Comparison of ENCODE assay signal across 13 cellular contexts in the genomic region with DNA sequence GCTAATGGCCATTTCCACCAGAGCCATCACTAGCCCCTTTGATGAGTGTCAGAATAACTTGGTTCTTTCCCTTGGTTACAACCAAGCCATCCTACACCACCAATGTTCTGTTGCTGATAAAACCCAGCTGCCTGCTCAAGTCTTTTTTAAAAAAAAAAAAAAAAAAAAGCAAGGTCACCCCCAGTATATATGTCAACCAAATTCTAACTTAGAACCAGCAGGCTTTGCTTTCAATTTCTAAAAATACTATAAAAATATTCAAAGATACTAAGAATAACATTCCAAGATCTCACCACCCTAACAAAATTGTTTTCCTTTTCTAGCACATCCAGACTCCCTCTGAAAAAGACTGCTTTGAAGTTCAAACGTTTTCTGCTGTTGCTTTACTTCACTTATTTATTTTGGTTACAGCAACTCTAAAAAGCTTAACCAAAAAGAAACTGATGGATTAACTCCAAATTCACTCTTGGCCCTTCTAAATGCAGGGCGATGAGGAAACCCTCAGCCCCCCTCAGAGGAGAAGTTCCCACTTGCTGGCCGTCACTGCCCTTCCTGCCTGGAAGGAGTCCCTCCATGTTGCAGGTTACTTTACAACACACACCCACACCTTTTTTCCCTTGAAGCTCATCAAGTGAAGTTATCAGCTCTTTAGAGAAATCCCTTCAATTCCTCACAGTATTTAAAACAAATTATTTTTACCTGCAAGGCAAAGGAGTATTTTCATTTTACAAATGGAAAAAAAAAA. TPM values are rescaled to one million over a fixed set of nuclear protein-coding genes. Genes with fewer than 3 reads are reported as not detected.
DNase-seq lines count a peak whose midpoint lies in the region; FAIRE-seq and TF ChIP-seq lines count a peak whose summit lies in the region.
"Had no signal": no experiment of that assay in that cellular context is flagged by ENCODE, and none has a peak within 500 bp of the region (broad histone marks: within the 10 kb centered on the region; RNA-seq: fewer than 3 reads in every experiment).

No MANE protein-coding gene starts in this region.

- peak overlapping the region; percentile 0 for H3K4me3 ChIP-seq in ovary

- 1% methylated on average over 3 of the region's 3 CpGs for WGBS in ovary, 3 donors

- H3K27ac ChIP-seq in KOPT-K1 (ENCODE audit: low read depth, low read length, poor library complexity, severe bottlenecking) (peak overlapping the region; percentile 21), ovary (peak overlapping the region; percentile 13 to 34)

- H3K9me3 ChIP-seq in KOPT-K1 (ENCODE audit: insufficient read depth, low read length, poor library complexity, severe bottlenecking) = no peaks in the 10 kb centered on the region
- no peaks in the 10 kb centered on the region for H3K9me3 ChIP-seq in ovary

- H3K36me3 ChIP-seq in KOPT-K1 (ENCODE audit: insufficient read depth, low read length) (peaks cover 11% of the 10 kb centered on the region), ovary (no peaks in the 10 kb centered on the region)

- peak overlapping the region in 1 of 2 donors; percentile 32 for H3K4me3 Mint-ChIP-seq in CD14-positive monocyte

- H3K27me3 ChIP-seq in ovary = no peaks in the 10 kb centered on the region

- TF ChIP-seq EP300 in ovary (IDR thresholded peaks at IDR 0.05) = no peak

- no peak for DNase-seq in CD14-positive monocyte (ENCODE audit: low spot score)
- peak; percentile 33 to 67 for DNase-seq in erythroblast (lab: John Stamatoyannopoulos, UW)
- peak in 2 of 5 donors; percentile 45 to 48 for DNase-seq in ovary
- DNase-seq in GM19240 (ENCODE audit: insufficient read length, low spot score) = no peak
- DNase-seq in urothelium cell line (ENCODE audit: low spot score) = no peak
- no peak for DNase-seq in stimulated activated CD4-positive, alpha-beta T cell treated with anti-CD3 and anti-CD28 coated beads, Interleukin-12 subunit alpha, Interleukin-12 subunit beta, amount 100 ng/mL, for 4 hours
- DNase-seq in ecto neural progenitor cell (ENCODE audit: low spot score) = no peak
- DNase-seq: EL, head of caudate nucleus, NCI-H1417, NCI-H524, RPMI8226 had no signal

- TF ChIP-seq CTCF in CD14-positive monocyte (IDR thresholded peaks at IDR 0.05) (no peak), ovary (IDR thresholded peaks at IDR 0.05) (no peak)

- no peak for FAIRE-seq in urothelium cell line (lab: Jason Lieb, UNC)

- H3K36me3 Mint-ChIP-seq in CD14-positive monocyte = peaks cover 6 to 7% of the 10 kb centered on the region in 2 donors

- TF ChIP-seq POLR2A in erythroblast (IDR thresholded peaks at IDR 0.05; ENCODE audit: low read length) = no peak
- no peak for TF ChIP-seq POLR2A in ovary (IDR thresholded peaks at IDR 0.05)

- H3K27me3 Mint-ChIP-seq in CD14-positive monocyte (ENCODE audit: low read depth in 3 of 3) = peaks cover 0 to 2% (median 0%) of the 10 kb centered on the region in 3 donors

- peak overlapping the region in 4 of 7 donors; percentile 21 to 79 (median 35) for H3K27ac Mint-ChIP-seq in CD14-positive monocyte

- intact Hi-C loops in CD14-positive monocyte (cut with micrococcal nuclease) = no loop called here
- intact Hi-C loops in ovary (cut with DNase I) = no loop called here

- peaks cover 44% of the 10 kb centered on the region for H3K4me1 Mint-ChIP-seq in CD14-positive monocyte

- no peaks in the 10 kb centered on the region for H3K9me3 Mint-ChIP-seq in CD14-positive monocyte

- H3K4me1 ChIP-seq in ovary (ENCODE audit: insufficient read depth) = peaks cover 5% of the 10 kb centered on the region

RNA-seq across cellular contexts. Expression of gene UXS1, which starts 10.8 kb away (rescaled TPM):
- polyA plus RNA-seq in CD14-positive monocyte = 10 to 100 TPM; 29.3 to 33.8 TPM
- total RNA-seq in ovary = 10 to 100 TPM; 23.9 to 70.8 (median 27.7) TPM
- 10 to 100 TPM; 24.7 to 47.3 TPM for polyA plus RNA-seq in ovary

Comparison
In these comparisons a context has a peak if more than half of its experiments do, and no peak if none do; other contexts are left out.
1. DNase-seq: peak in erythroblast (2 of 2); none in CD14-positive monocyte (single experiment), GM19240 (single experiment), urothelium cell line (single experiment), stimulated activated CD4-positive, alpha-beta T cell treated with anti-CD3 and anti-CD28 coated beads, Interleukin-12 subunit alpha, Interleukin-12 subunit beta, amount 100 ng/mL, for 4 hours (single experiment) and ecto neural progenitor cell (single experiment).